In the genomic region with DNA sequence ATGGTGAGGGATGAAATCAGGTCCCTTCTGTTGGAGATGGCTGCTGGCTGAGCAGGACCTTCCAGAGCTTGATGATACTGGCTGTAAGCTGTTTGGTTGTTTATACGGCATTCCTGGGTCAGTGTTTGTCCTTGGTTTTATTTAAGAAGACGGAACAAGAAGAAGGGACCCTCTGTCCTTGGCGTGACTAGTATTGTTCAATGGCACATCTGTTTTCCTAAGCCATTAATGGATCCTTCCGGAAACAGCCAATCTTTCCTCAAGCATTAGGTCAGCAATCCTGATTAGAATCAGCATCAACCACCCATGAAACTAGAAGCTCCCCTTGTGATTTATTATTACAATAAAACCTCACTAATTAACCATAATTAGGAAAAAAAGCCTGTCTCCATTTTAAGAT, we compare ENCODE assay signal across 16 cellular contexts.
DNase-seq lines count a peak whose midpoint lies in the region; ATAC-seq and TF ChIP-seq lines count a peak whose summit lies in the region.
"Had no signal": no experiment of that assay in that cellular context is flagged by ENCODE, and none has a peak within 500 bp of the region (broad histone marks: within the 10 kb centered on the region; RNA-seq: fewer than 3 reads in every experiment).

No MANE protein-coding gene starts in this region.

- no peak overlapping the region for H3K27ac Mint-ChIP-seq in neural progenitor cell
- H3K27ac Mint-ChIP-seq: CD14-positive monocyte; CD4-positive, alpha-beta memory T cell had no signal

- no peaks in the 10 kb centered on the region for H3K36me3 Mint-ChIP-seq in neural progenitor cell
- H3K36me3 Mint-ChIP-seq: CD14-positive monocyte; CD4-positive, alpha-beta memory T cell had no signal

- no peak overlapping the region for H3K9ac ChIP-seq in neural progenitor cell
- H3K9ac ChIP-seq: BLaER1 had no signal

- no peak for TF ChIP-seq POLR2A in upper lobe of left lung (IDR thresholded peaks at IDR 0.05)

- H2AFZ ChIP-seq in neural progenitor cell (replicated peaks): peak overlapping the region; percentile 13

- H3K4me1 ChIP-seq in lower lobe of right lung (no peaks in the 10 kb centered on the region), neural progenitor cell (peaks cover 7% of the 10 kb centered on the region), upper lobe of left lung (peaks cover 0 to 5% (median 0%) of the 10 kb centered on the region in 4 donors), SJCRH30 (no peaks in the 10 kb centered on the region)
- H3K4me1 ChIP-seq: BLaER1 had no signal

- peak in 2 of 4 donors; percentile 45 to 85 for TF ChIP-seq EP300 in upper lobe of left lung (IDR thresholded peaks at IDR 0.05)

- H3K4me3 ChIP-seq in lower lobe of right lung (no peak overlapping the region), neural progenitor cell (no peak overlapping the region), upper lobe of left lung (no peak overlapping the region), SJCRH30 (no peak overlapping the region)
- H3K4me3 ChIP-seq: BLaER1 had no signal

- H3K27ac ChIP-seq in lower lobe of right lung (peak overlapping the region; percentile 36), neural progenitor cell (no peak overlapping the region), upper lobe of left lung (peak overlapping the region; percentile 30 to 54 (median 42)), SJCRH30 (no peak overlapping the region)
- H3K27ac ChIP-seq: BLaER1 had no signal

- no peaks in the 10 kb centered on the region for H3F3A ChIP-seq in neural progenitor cell (ENCODE audit: low read depth)

- H3K27me3 ChIP-seq in lower lobe of right lung (ENCODE audit: low read depth): no peaks in the 10 kb centered on the region
- H3K27me3 ChIP-seq in neural progenitor cell: no peaks in the 10 kb centered on the region
- no peaks in the 10 kb centered on the region for H3K27me3 ChIP-seq in upper lobe of left lung
- H3K27me3 ChIP-seq in SJCRH30: no peaks in the 10 kb centered on the region
- H3K27me3 ChIP-seq: BLaER1 had no signal

- no peaks in the 10 kb centered on the region for H3K36me3 ChIP-seq in lower lobe of right lung
- H3K36me3 ChIP-seq in neural progenitor cell: no peaks in the 10 kb centered on the region
- no peaks in the 10 kb centered on the region for H3K36me3 ChIP-seq in upper lobe of left lung
- H3K36me3 ChIP-seq in SJCRH30: no peaks in the 10 kb centered on the region
- H3K36me3 ChIP-seq: BLaER1 had no signal

- H3K9me3 ChIP-seq in lower lobe of right lung (no peaks in the 10 kb centered on the region), neural progenitor cell (ENCODE audit: low read depth) (no peaks in the 10 kb centered on the region), upper lobe of left lung (no peaks in the 10 kb centered on the region), SJCRH30 (replicated peaks) (no peaks in the 10 kb centered on the region)

- peaks cover 2% of the 10 kb centered on the region for H3K9me3 Mint-ChIP-seq in neural progenitor cell

- peaks cover 1% of the 10 kb centered on the region for H3K27me3 Mint-ChIP-seq in neural progenitor cell (ENCODE audit: insufficient read depth, low read depth)
- H3K27me3 Mint-ChIP-seq: CD4-positive, alpha-beta memory T cell had no signal

- in situ Hi-C loops in SK-MEL-5 (cut with HindIII; ENCODE audit: low pct_unique_long_range_greater_than_20kb, low sequenced_read_pairs): no loop called here

- H3K4me2 ChIP-seq in neural progenitor cell: no peak overlapping the region
- H3K4me2 ChIP-seq: BLaER1 had no signal

- intact Hi-C loops in lower lobe of right lung (cut with DNase I): no loop called here

- H3K4me3 Mint-ChIP-seq in neural progenitor cell: no peak overlapping the region
- H3K4me3 Mint-ChIP-seq: CD14-positive monocyte; CD4-positive, alpha-beta memory T cell had no signal

- POLR2A ChIA-PET in HEK293T (lab: Yijun Ruan, JAX): no interaction called here

- no peaks in the 10 kb centered on the region for H3K79me2 ChIP-seq in neural progenitor cell (ENCODE audit: low read depth)

- ATAC-seq in lower lobe of right lung (no peak), upper lobe of left lung (ENCODE audit: low FRiP score in 2 of 2) (no peak)
- ATAC-seq: HCT116 had no signal

- 64 to 69% methylated on average over 4 of the region's 4 CpGs for WGBS in upper lobe of left lung, 2 donors

- CTCF ChIA-PET in HEK293T (lab: Yijun Ruan, JAX): no interaction called here

- H3K4me1 Mint-ChIP-seq in neural progenitor cell: peaks cover 10% of the 10 kb centered on the region
- H3K4me1 Mint-ChIP-seq: CD14-positive monocyte; CD4-positive, alpha-beta memory T cell had no signal

- H4K20me1 ChIP-seq in neural progenitor cell (ENCODE audit: low read depth): no peaks in the 10 kb centered on the region
- H4K20me1 ChIP-seq: BLaER1 had no signal

- DNase-seq in SK-MEL-5 (ENCODE audit: low read depth, low spot score) (peak; percentile 4), lower lobe of right lung (no peak), neural progenitor cell (ENCODE audit: low spot score) (no peak), upper lobe of left lung (no peak), HEK293T (ENCODE audit: extremely low spot score) (no peak), midbrain (lab: John Stamatoyannopoulos, UW) (no peak), SJCRH30 (no peak)
- DNase-seq: 8988T; CD4-positive, alpha-beta memory T cell; DMS79 treated with DMSO at 0.1 percent for 48 hours; GF-D8; GOT3; H7 had no signal

- no peak for TF ChIP-seq CTCF in lower lobe of right lung (IDR thresholded peaks at IDR 0.05)
- TF ChIP-seq CTCF in neural progenitor cell (IDR thresholded peaks at IDR 0.05): no peak
- TF ChIP-seq CTCF in upper lobe of left lung (IDR thresholded peaks at IDR 0.05): no peak

TF ChIP-seq in HEK293T, 16 proteins besides CTCF, POLR2A, EP300 and RAD21:
- TF ChIP-seq BHLHE40 (IDR thresholded peaks at IDR 0.05; ENCODE audit: borderline replicate concordance) (no peak), SP1 (IDR thresholded peaks at IDR 0.05) (no peak), HDGF (IDR thresholded peaks at IDR 0.05; ENCODE audit: borderline replicate concordance) (no peak), CTBP1 (IDR thresholded peaks at IDR 0.05; ENCODE audit: borderline replicate concordance) (no peak), ZNF384 (IDR thresholded peaks at IDR 0.05) (no peak), FOXA1 (IDR thresholded peaks at IDR 0.05) (no peak), ARNT (IDR thresholded peaks at IDR 0.05) (no peak), NFRKB (IDR thresholded peaks at IDR 0.05) (no peak), FOXM1 (IDR thresholded peaks at IDR 0.05; ENCODE audit: borderline replicate concordance) (no peak), FOXK2 (IDR thresholded peaks at IDR 0.05) (no peak), SUZ12 (IDR thresholded peaks at IDR 0.05) (no peak), TARDBP (IDR thresholded peaks at IDR 0.05) (no peak), L3MBTL2 (conservative IDR thresholded peaks at IDR 0.05) (no peak), LEF1 (IDR thresholded peaks at IDR 0.05; ENCODE audit: borderline replicate concordance) (no peak), ELF4 (IDR thresholded peaks at IDR 0.05) (no peak), PKNOX1 (IDR thresholded peaks at IDR 0.05) (no peak)

Comparison
In these comparisons a context has a peak if more than half of its experiments do, and no peak if none do; other contexts are left out.
1. H3K27ac ChIP-seq: peak in lower lobe of right lung (single experiment) and upper lobe of left lung (4 of 4); none in neural progenitor cell (single experiment) and SJCRH30 (single experiment).